Comparison of ENCODE assay signal across 28 cellular contexts in genomic region chr15:90080818-90081382, GRCh38. TPM values are rescaled to one million over a fixed set of nuclear protein-coding genes. Genes with fewer than 3 reads are reported as not detected.
A peak's percentile ranks its signal among the peaks of the same experiment; 100 is the strongest.
DNase-seq lines count a peak whose midpoint lies in the region; ATAC-seq, FAIRE-seq and TF ChIP-seq lines count a peak whose summit lies in the region.
"Had no signal": no experiment of that assay in that cellular context is flagged by ENCODE, and none has a peak within 500 bp of the region (broad histone marks: within the 10 kb centered on the region; RNA-seq: fewer than 3 reads in every experiment).

No MANE protein-coding gene starts in this region.

- H2BK20ac ChIP-seq in H1 (ENCODE audit: low read length): no peak overlapping the region

- POLR2A ChIA-PET in H1 (lab: Charles Lee; ENCODE audit: partially characterized antibody): no interaction called here

- TF ChIP-seq EP300 in H1 (IDR thresholded peaks at IDR 0.05; ENCODE audit: borderline replicate concordance in 1 of 2, low read depth in 2 of 2, low read length in 2 of 2): no peak

- H3K23me2 ChIP-seq in H1 (ENCODE audit: low read depth, low read length): no peaks in the 10 kb centered on the region

- no peak overlapping the region for H3K23ac ChIP-seq in H1 (ENCODE audit: insufficient read length)

- no peak overlapping the region for H4K91ac ChIP-seq in H1 (replicated peaks; ENCODE audit: insufficient read length, low read length)

- peaks cover 8% of the 10 kb centered on the region for H3K4me1 Mint-ChIP-seq in nephron progenitor cell
- H3K4me1 Mint-ChIP-seq: activated T-helper 17 cell treated with anti-CD3 and anti-CD28 coated beads, Interleukin-2, amount 50 U/mL, for 72 hours had no signal

- DNase-seq in cardiac muscle cell (ENCODE audit: low read depth in 1 of 2, low spot score in 1 of 2): no peak
- DNase-seq in right atrium auricular region (ENCODE audit: low spot score): no peak
- DNase-seq in H1 (ENCODE audit: low read depth in 1 of 2, low spot score in 2 of 2): no peak
- DNase-seq in nephron progenitor cell: no peak
- no peak for DNase-seq in DMS53 (lab: John Stamatoyannopoulos, UW)
- no peak for DNase-seq in mucosa of descending colon
- DNase-seq: activated CD4-positive, alpha-beta T cell treated with anti-CD3 and anti-CD28 coated beads, Interleukin-2, amount 50 U/mL, for 1 hour; BE2C; cerebellar nuclear complex; glutamatergic neuron; H9; kidney; mammary epithelial cell; NCI-H1092 treated with DMSO at 0.1 percent for 48 hours; NCI-H187; NCI-H2171 treated with DMSO at 0.1 percent for 48 hours; NCI-H526; Peyer's patch; stimulated activated CD4-positive, alpha-beta T cell treated with anti-CD3 and anti-CD28 coated beads, Interleukin-15, amount 100 ng/mL, for 24 hours; stimulated activated naive CD4-positive, alpha-beta T cell treated with Interleukin-2 at 50 U/mL for 16 hours had no signal

- no peak for TF ChIP-seq RAD21 in H1 (IDR thresholded peaks at IDR 0.05 in 1 of 2, conservative IDR thresholded peaks at IDR 0.05 in 1 of 2; ENCODE audit: low read depth in 2 of 2, low read length in 2 of 2)

- no peak overlapping the region for H2BK5ac ChIP-seq in H1 (ENCODE audit: low read depth, low read length)

- H3K27me3 Mint-ChIP-seq in nephron progenitor cell (ENCODE audit: low read depth, poor library complexity): no peaks in the 10 kb centered on the region
- H3K27me3 Mint-ChIP-seq: activated T-helper 17 cell treated with anti-CD3 and anti-CD28 coated beads, Interleukin-2, amount 50 U/mL, for 72 hours; IgD-negative memory B cell had no signal

- no peak overlapping the region for H2AFZ ChIP-seq in H1 (ENCODE audit: low read length)

- no peak overlapping the region for H3K4me3 ChIP-seq in cardiac muscle cell
- no peak overlapping the region for H3K4me3 ChIP-seq in right atrium auricular region
- H3K4me3 ChIP-seq in H1 (ENCODE audit: extremely low read depth in 1 of 4, insufficient read depth in 2 of 4, low read depth in 3 of 4, low read length in 4 of 4): no peak overlapping the region
- no peak overlapping the region for H3K4me3 ChIP-seq in mucosa of descending colon
- H3K4me3 ChIP-seq: Peyer's patch, prostate gland, SJSA1 had no signal

- TF ChIP-seq CTCF in cardiac muscle cell (IDR thresholded peaks at IDR 0.05; ENCODE audit: low read depth, low read length) (no peak), right atrium auricular region (IDR thresholded peaks at IDR 0.05) (no peak), H1 (IDR thresholded peaks at IDR 0.05; ENCODE audit: control extremely low read depth in 1 of 3, insufficient read depth in 1 of 3, low read depth in 1 of 3, low read length in 3 of 3) (no peak), nephron progenitor cell (IDR thresholded peaks at IDR 0.05) (no peak), mucosa of descending colon (IDR thresholded peaks at IDR 0.05) (no peak)

- intact Hi-C loops in mucosa of descending colon (cut with DNase I, micrococcal nuclease): no loop called here

- H4K20me1 ChIP-seq in H1 (replicated peaks in 1 of 2; ENCODE audit: control insufficient read depth in 1 of 2, insufficient read depth in 2 of 2, low read length in 2 of 2): peaks cover 0 to 4% of the 10 kb centered on the region in 2 experiments

- H3K4ac ChIP-seq in H1 (replicated peaks; ENCODE audit: insufficient read length, low read depth, low read length): no peak overlapping the region

- no peak overlapping the region for H2AK5ac ChIP-seq in H1 (ENCODE audit: low read depth, low read length)

- no peaks in the 10 kb centered on the region for H3K79me2 ChIP-seq in H1 (ENCODE audit: control insufficient read depth in 1 of 2, insufficient read depth in 2 of 2, low read length in 2 of 2)

- no peak overlapping the region for H4K5ac ChIP-seq in H1 (ENCODE audit: insufficient read length, low read depth, low read length)

- no peak overlapping the region for H3K9ac ChIP-seq in H1 (replicated peaks in 1 of 4; ENCODE audit: extremely low read depth in 1 of 4, low read depth in 3 of 4, low read length in 3 of 4)

- H3K27ac ChIP-seq in cardiac muscle cell (peak overlapping the region; percentile 73), right atrium auricular region (no peak overlapping the region), H1 (ENCODE audit: low read depth, low read length) (no peak overlapping the region)
- H3K27ac ChIP-seq: Peyer's patch, prostate gland, SJSA1 had no signal

- H3K36me3 ChIP-seq in cardiac muscle cell (peaks cover 31% of the 10 kb centered on the region), right atrium auricular region (peaks cover 50% of the 10 kb centered on the region), H1 (ENCODE audit: control insufficient read depth in 2 of 4, insufficient read depth in 4 of 4, low read length in 3 of 4) (peaks cover 2 to 9% (median 3%) of the 10 kb centered on the region in 4 experiments; a peak in 3 of 8 replicates), mucosa of descending colon (ENCODE audit: low read depth) (peaks cover 14% of the 10 kb centered on the region)

- H2BK120ac ChIP-seq in H1 (replicated peaks; ENCODE audit: low read depth, low read length): no peak overlapping the region

- no peak overlapping the region for H3K4me2 ChIP-seq in H1 (ENCODE audit: insufficient read depth in 1 of 2, low read depth in 2 of 2, low read length in 2 of 2)

- no peak overlapping the region for H3K4me3 Mint-ChIP-seq in nephron progenitor cell
- H3K4me3 Mint-ChIP-seq: activated T-helper 17 cell treated with anti-CD3 and anti-CD28 coated beads, Interleukin-2, amount 50 U/mL, for 72 hours; H9; IgD-negative memory B cell; WTC11 had no signal

- no peak for TF ChIP-seq POLR2A in H1 (IDR thresholded peaks at IDR 0.05; ENCODE audit: control extremely low read depth in 1 of 2, low read depth in 2 of 2, low read length in 2 of 2)

- no peak overlapping the region for H2BK15ac ChIP-seq in H1 (ENCODE audit: low read length)

- H3K56ac ChIP-seq in H1 (replicated peaks; ENCODE audit: insufficient read length, low read depth, low read length): no peak overlapping the region

- H3K36me3 Mint-ChIP-seq in nephron progenitor cell (ENCODE audit: low read depth): peaks cover 29% of the 10 kb centered on the region
- H3K36me3 Mint-ChIP-seq: activated naive CD4-positive, alpha-beta T cell treated with anti-CD3 and anti-CD28 coated beads, Interleukin-2, amount 50 U/mL, for 72 hours had no signal

- 0 out of 2 replicates have a peak, but pooled peaks cover 2% of the 10 kb centered on the region for H3K79me1 ChIP-seq in H1 (ENCODE audit: low read depth, low read length)

- peak overlapping the region; percentile 42 for H3K27ac Mint-ChIP-seq in nephron progenitor cell
- H3K27ac Mint-ChIP-seq: activated T-helper 17 cell treated with anti-CD3 and anti-CD28 coated beads, Interleukin-2, amount 50 U/mL, for 72 hours; IgD-negative memory B cell; WTC11 had no signal

- H4K8ac ChIP-seq in H1 (ENCODE audit: extremely low read depth, insufficient read depth, low read length): peak overlapping the region; percentile 64; the same call in 1 of the 2 replicates

- H3K4me1 ChIP-seq in cardiac muscle cell (ENCODE audit: low read depth): no peaks in the 10 kb centered on the region
- H3K4me1 ChIP-seq in right atrium auricular region: peaks cover 0 to 9% of the 10 kb centered on the region in 2 donors
- peaks cover 0 to 7% (median 3%) of the 10 kb centered on the region in 4 experiments; a peak in 4 of 7 replicates for H3K4me1 ChIP-seq in H1 (replicated peaks in 1 of 4; ENCODE audit: control insufficient read depth in 3 of 4, insufficient read depth in 4 of 4, low read length in 3 of 4)
- no peaks in the 10 kb centered on the region for H3K4me1 ChIP-seq in mucosa of descending colon (ENCODE audit: low read depth)
- H3K4me1 ChIP-seq: BE2C, prostate gland, SJSA1 had no signal

- FAIRE-seq in H1 (lab: Jason Lieb, UNC): no peak
- FAIRE-seq: kidney had no signal

- no peaks in the 10 kb centered on the region for H3K27me3 ChIP-seq in cardiac muscle cell
- no peaks in the 10 kb centered on the region for H3K27me3 ChIP-seq in right atrium auricular region
- no peaks in the 10 kb centered on the region for H3K27me3 ChIP-seq in H1 (replicated peaks in 1 of 4; ENCODE audit: control insufficient read depth in 3 of 4, extremely low read depth in 1 of 4, insufficient read depth in 3 of 4, low read length in 3 of 4)
- H3K27me3 ChIP-seq: BE2C, neutrophil, Peyer's patch, SJSA1 had no signal

- no peaks in the 10 kb centered on the region for H3K9me3 Mint-ChIP-seq in nephron progenitor cell
- H3K9me3 Mint-ChIP-seq: activated naive CD4-positive, alpha-beta T cell treated with anti-CD3 and anti-CD28 coated beads, Interleukin-2, amount 50 U/mL, for 72 hours; activated T-helper 17 cell treated with anti-CD3 and anti-CD28 coated beads, Interleukin-2, amount 50 U/mL, for 72 hours; H9; IgD-negative memory B cell; WTC11 had no signal

- CTCF ChIA-PET in H1 (lab: Charles Lee; ENCODE audit: partially characterized antibody): interaction anchor here (0.6 to 3.1 kb wide), 3 partner anchors 11 to 182 kb away, joined by 4 to 18 read pairs (median 4); no protein-coding TSS in a partner anchor

- no peak overlapping the region for H3K14ac ChIP-seq in H1 (ENCODE audit: insufficient read length)

- H2BK12ac ChIP-seq in H1 (ENCODE audit: low read depth, low read length): no peak overlapping the region

- WGBS in H1 (ENCODE audit: extremely low coverage in 1 of 2, insufficient coverage in 1 of 2, insufficient read length in 1 of 2, insufficient replicate concordance in 2 of 2, low coverage in 1 of 2, low lambda C conversion rate in 2 of 2, missing lambda C conversion rate in 1 of 2), 2 experiments: 88% methylated on average over 9 of the region's 11 CpGs; no CpG with 5 or more reads in 1 of the 2 experiments

- no peak for ATAC-seq in HG02885 (IDR thresholded peaks at IDR 0.05; ENCODE audit: poor library complexity, unreplicated experiment)
- ATAC-seq in mucosa of descending colon: no peak
- ATAC-seq: activated naive CD4-positive, alpha-beta T cell treated with anti-CD3 and anti-CD28 coated beads, Interleukin-2, amount 50 U/mL, for 72 hours; activated T-helper 17 cell treated with anti-CD3 and anti-CD28 coated beads, Interleukin-2, amount 50 U/mL, for 72 hours; WTC11 had no signal

- H3K9me3 ChIP-seq in cardiac muscle cell (ENCODE audit: low read depth): no peaks in the 10 kb centered on the region
- H3K9me3 ChIP-seq in right atrium auricular region: no peaks in the 10 kb centered on the region
- no peaks in the 10 kb centered on the region for H3K9me3 ChIP-seq in H1 (ENCODE audit: insufficient read depth in 2 of 2, low read depth in 1 of 2, low read length in 1 of 2)
- H3K9me3 ChIP-seq in mucosa of descending colon: no peaks in the 10 kb centered on the region
- H3K9me3 ChIP-seq: BE2C, neutrophil, Peyer's patch, prostate gland, SJSA1 had no signal

- H3K18ac ChIP-seq in H1 (ENCODE audit: extremely low read depth, low read length): no peak overlapping the region

RNA-seq across cellular contexts. Expression of gene IDH2, which starts 21.4 kb away (rescaled TPM):
- total RNA-seq in cardiac muscle cell: 392 and 406 TPM in 2 replicates
- polyA plus RNA-seq in cardiac muscle cell: 673 and 712 TPM in 2 replicates
- total RNA-seq in right atrium auricular region: 100 to 1,000 TPM; 119 to 249 TPM
- 64.2 and 64.6 TPM in 2 replicates for total RNA-seq in H1 (2021; fragmentation: NEBNext Ultra II Directional; extraction: Animal tissue kit (Norgen Biotek cat#: 25700))
- polyA plus RNA-seq in H1 (2011; rRNA removed): 79.7 and 84.6 TPM in 2 replicates
- 83.6 TPM for polyA plus RNA-seq in H1 (2011; cell fraction: cytosol; rRNA removed)
- polyA plus RNA-seq in H1 (2011; cell fraction: nucleus; rRNA removed): 83.9 TPM
- 57.0 to 99.4 TPM (median 81.5 TPM) in 4 replicates for polyA plus RNA-seq in H1 (2012, experiment 1 of 2)
- 63.6 TPM for polyA plus RNA-seq in H1 (2012, experiment 2 of 2)
- 43.8 TPM for polyA plus RNA-seq in H1 (2013, experiment 1 of 2)
- polyA plus RNA-seq in H1 (2013, experiment 2 of 2): 40.8 TPM
- polyA minus RNA-seq in H1 (2011; rRNA and poly(A)+ RNA removed): 67.3 and 74.7 TPM in 2 replicates
- polyA minus RNA-seq in H1 (2011; cell fraction: cytosol; rRNA and poly(A)+ RNA removed): 43.6 TPM
- 18.6 TPM for polyA minus RNA-seq in H1 (2011; cell fraction: nucleus; rRNA and poly(A)+ RNA removed)
- 100 to 1,000 TPM in 2 of 3 donors, 10 to 100 TPM in 1; 84.8 to 262 (median 124) TPM for total RNA-seq in mucosa of descending colon
